Comparison of ENCODE assay signal across 8 cellular contexts in the genomic region with DNA sequence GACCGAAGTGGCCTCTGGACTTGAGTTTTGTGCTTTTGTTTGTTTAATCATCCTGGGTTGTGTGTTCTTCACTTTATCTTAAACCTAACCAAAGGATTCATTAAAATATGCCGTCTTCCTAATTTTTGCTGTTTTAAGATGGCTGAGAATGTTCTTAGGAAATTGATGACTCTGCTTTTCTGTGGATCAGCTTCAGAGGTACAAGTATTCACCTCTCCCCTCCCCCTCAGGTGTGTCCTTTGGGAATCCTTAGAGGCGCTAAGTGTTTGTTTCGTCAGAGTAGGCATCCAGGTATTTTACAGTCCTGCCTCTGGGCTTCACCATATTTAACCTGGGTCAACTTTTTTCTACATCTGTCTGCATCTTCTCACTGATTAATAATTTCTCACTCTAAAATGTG. TPM values are rescaled to one million over a fixed set of nuclear protein-coding genes. Genes with fewer than 3 reads are reported as not detected.
A peak's percentile ranks its signal among the peaks of the same experiment; 100 is the strongest.
DNase-seq lines count a peak whose midpoint lies in the region; ATAC-seq and TF ChIP-seq lines count a peak whose summit lies in the region.

No MANE protein-coding gene starts in this region.

- 80% methylated on average over 2 of the region's 4 CpGs; no CpG with 5 or more reads in 1 of the 2 experiments for WGBS in IMR-90 (ENCODE audit: extremely low coverage in 2 of 2, insufficient read length in 1 of 2), 2 experiments
- WGBS in mammary epithelial cell (ENCODE audit: low coverage, missing lambda C conversion rate) = 0% methylated on average over 4 of the region's 4 CpGs

- CTCF ChIA-PET in BJ (lab: Yijun Ruan, JAX) (interaction anchor here (0.9 to 1.5 kb wide), 2 partner anchors 52 to 113 kb away, joined by 3 read pairs; no protein-coding TSS in a partner anchor), IMR-90 (lab: Yijun Ruan, JAX) (interaction anchor here (0.8 to 1.8 kb wide), 3 partner anchors 17 to 30 kb away, joined by 3 to 6 read pairs (median 5); no protein-coding TSS in a partner anchor), mammary epithelial cell (lab: Charles Lee; ENCODE audit: low non-redundant PET) (interaction anchor here (0.6 kb wide), 1 partner anchor 1152 kb away, joined by 6 read pairs; no protein-coding TSS in a partner anchor)

- no peak overlapping the region; the same call in 1 of the 2 replicates for H4K5ac ChIP-seq in IMR-90 (ENCODE audit: low read depth, low read length)

- H4K8ac ChIP-seq in IMR-90 (ENCODE audit: low read depth in 2 of 2, low read length in 2 of 2) = 0 out of 4 replicates have a peak overlapping the region, but pooled peaks of 1 of the 2 experiments have one; percentile 18

- H2AFZ ChIP-seq in IMR-90 (replicated peaks; ENCODE audit: low read length, poor library complexity) = no peak overlapping the region
- peak overlapping the region; percentile 89 for H2AFZ ChIP-seq in mammary epithelial cell (ENCODE audit: low read depth, low read length)

- no peak overlapping the region for H2BK120ac ChIP-seq in IMR-90 (ENCODE audit: low read depth, low read length)

- peaks cover 3% of the 10 kb centered on the region for H4K20me1 ChIP-seq in IMR-90 (ENCODE audit: insufficient read depth, low read length)
- H4K20me1 ChIP-seq in mammary epithelial cell (ENCODE audit: insufficient read depth, low read length) = no peaks in the 10 kb centered on the region

- no peak overlapping the region for H2BK5ac ChIP-seq in IMR-90 (ENCODE audit: low read depth, low read length, poor library complexity, severe bottlenecking)

- peak overlapping the region; percentile 93 for H3K4me2 ChIP-seq in IMR-90 (ENCODE audit: low read depth, low read length)
- H3K4me2 ChIP-seq in mammary epithelial cell (ENCODE audit: insufficient read depth, low read depth, low read length) = peak overlapping the region; percentile 84

- 0 out of 2 replicates have a peak, but pooled peaks cover 2% of the 10 kb centered on the region for H3K27me3 ChIP-seq in BJ (ENCODE audit: control insufficient read depth, insufficient read depth, low read length)
- H3K27me3 ChIP-seq in IMR-90 (ENCODE audit: control insufficient read depth, insufficient read depth, low read length) = peaks cover 4% of the 10 kb centered on the region; the same call in 1 of the 2 replicates
- no peaks in the 10 kb centered on the region for H3K27me3 ChIP-seq in mammary epithelial cell (ENCODE audit: insufficient read depth, low read length)
- H3K27me3 ChIP-seq in muscle layer of colon (ENCODE audit: control insufficient read depth in 1 of 2, insufficient read depth in 2 of 2, low read length in 2 of 2) = no peaks in the 10 kb centered on the region

- H3K79me2 ChIP-seq in mammary epithelial cell (ENCODE audit: insufficient read depth, low read length) = peaks cover 11% of the 10 kb centered on the region

- H3K9me1 ChIP-seq in IMR-90 (ENCODE audit: insufficient read depth, low read length) = no peaks in the 10 kb centered on the region

- H3K9ac ChIP-seq in IMR-90 (ENCODE audit: low read depth, low read length) (peak overlapping the region; percentile 56; the same call in 1 of the 2 replicates), mammary epithelial cell (ENCODE audit: insufficient read depth, low read length) (peak overlapping the region; percentile 81), muscle layer of colon (ENCODE audit: low read length) (peak overlapping the region; percentile 82)

- H3K56ac ChIP-seq in IMR-90 (ENCODE audit: extremely low read depth, insufficient read depth, low read length) = peak overlapping the region; percentile 37

- H3K18ac ChIP-seq in IMR-90 (ENCODE audit: low read depth, low read length) = no peak overlapping the region

- BruUV-seq in IMR-90 (replicated peaks; lab: Mats Ljungman, UMichigan) = no TSS peak
- no TSS peak for BruUV-seq in mammary epithelial cell (replicated peaks; lab: Mats Ljungman, UMichigan)

- no peak overlapping the region for H2AK5ac ChIP-seq in IMR-90 (ENCODE audit: low read depth, low read length)

- POLR2A ChIA-PET in BJ (lab: Charles Lee) = no interaction called here
- POLR2A ChIA-PET in IMR-90 (lab: Charles Lee; ENCODE audit: unreplicated experiment) = no interaction called here

- dilution Hi-C loops in IMR-90 (cut with HindIII; ENCODE audit: low sequenced_read_pairs, unreplicated experiment) = loop anchor here (25.0 kb wide), 1 partner anchor 114 kb away; a partner anchor contains a TSS
- dilution Hi-C loops in mammary epithelial cell (cut with HindIII; ENCODE audit: low sequenced_read_pairs) = loop anchor here (5.0 kb wide), 1 partner anchor 59 kb away; no protein-coding TSS in a partner anchor

- H2BK20ac ChIP-seq in IMR-90 (ENCODE audit: low read depth, low read length) = no peak overlapping the region

- no peak overlapping the region for H3K27ac ChIP-seq in IMR-90 (ENCODE audit: insufficient read depth, low read length)
- H3K27ac ChIP-seq in mammary epithelial cell (ENCODE audit: insufficient read depth, low read depth, low read length) = peak overlapping the region; percentile 55
- H3K27ac ChIP-seq in muscle layer of colon (ENCODE audit: low read depth, low read length) = peak overlapping the region; percentile 83

- H3K79me1 ChIP-seq in IMR-90 (ENCODE audit: low read depth in 1 of 2, low read length in 2 of 2) = peaks cover 14 to 20% of the 10 kb centered on the region in 2 experiments

- H3K9me3 ChIP-seq in IMR-90 (ENCODE audit: control insufficient read depth, insufficient read depth, low read length) (no peaks in the 10 kb centered on the region), mammary epithelial cell (replicated peaks; ENCODE audit: insufficient read depth, low read length) (no peaks in the 10 kb centered on the region), muscle layer of colon (ENCODE audit: low read length) (no peaks in the 10 kb centered on the region)

- no peak overlapping the region; the same call in 1 of the 2 replicates for H3K4ac ChIP-seq in IMR-90 (ENCODE audit: low read depth, low read length)

- peak overlapping the region; percentile 76 for H3K4me3 ChIP-seq in BJ (ENCODE audit: low read depth, low read length)
- peak overlapping the region; percentile 83 for H3K4me3 ChIP-seq in IMR-90 (ENCODE audit: insufficient read depth, low read depth, low read length)
- H3K4me3 ChIP-seq in mammary epithelial cell (replicated peaks in 1 of 3; ENCODE audit: insufficient read depth in 1 of 3, low read depth in 2 of 3, low read length in 3 of 3) = peak overlapping the region; percentile 60 to 83 (median 78)
- H3K4me3 ChIP-seq in muscle layer of colon (ENCODE audit: low read depth in 1 of 2, low read length in 2 of 2) = peak overlapping the region; percentile 63 to 69

- intact Hi-C loops in IMR-90 (cut with micrococcal nuclease) (loop anchor here (5.0 kb wide), 1 partner anchor 84 kb away; a partner anchor contains a TSS), mammary epithelial cell (cut with micrococcal nuclease) (loop anchor here (5.0 kb wide), 1 partner anchor 99 kb away; no protein-coding TSS in a partner anchor)

- in situ Hi-C loops in IMR-90 (cut with MboI; ENCODE audit: low sequenced_read_pairs) = loop anchor here (10.0 kb wide), 1 partner anchor 86 kb away; a partner anchor contains a TSS
- in situ Hi-C loops in mammary epithelial cell (cut with MboI; ENCODE audit: low sequenced_read_pairs in 2 of 2) = no loop called here

- peak overlapping the region; percentile 81; the same call in 1 of the 2 replicates for H3K23ac ChIP-seq in IMR-90 (ENCODE audit: low read depth, low read length)

- ATAC-seq in IMR-90 (ENCODE audit: low read depth) = no peak
- ATAC-seq in GM18861 (IDR thresholded peaks at IDR 0.05; ENCODE audit: unreplicated experiment) = no peak
- no peak for ATAC-seq in GM18519 (IDR thresholded peaks at IDR 0.05; ENCODE audit: low FRiP score, unreplicated experiment)
- ATAC-seq in HG03439 (IDR thresholded peaks at IDR 0.05; ENCODE audit: unreplicated experiment) = no peak
- no peak for ATAC-seq in GM18873 (IDR thresholded peaks at IDR 0.05; ENCODE audit: low FRiP score, unreplicated experiment)

- H2BK15ac ChIP-seq in IMR-90 (ENCODE audit: low read depth, low read length) = no peak overlapping the region

- DNase-seq in BJ (ENCODE audit: low read depth) (no peak), IMR-90 (no peak), mammary epithelial cell (peak; percentile 39)

- TF ChIP-seq CTCF in BJ (IDR thresholded peaks at IDR 0.05; ENCODE audit: insufficient read depth, low read depth, low read length) = no peak
- TF ChIP-seq CTCF in IMR-90 (conservative IDR thresholded peaks at IDR 0.05; ENCODE audit: low read depth, low read length) = no peak
- TF ChIP-seq CTCF in mammary epithelial cell (conservative IDR thresholded peaks at IDR 0.05 in 1 of 2, IDR thresholded peaks at IDR 0.05 in 1 of 2; ENCODE audit: extremely low read depth in 1 of 2, insufficient read depth in 1 of 2, low read depth in 1 of 2, low read length in 2 of 2) = no peak

- H3K36me3 ChIP-seq in BJ (ENCODE audit: control insufficient read depth, insufficient read depth, low read length) (no peaks in the 10 kb centered on the region), IMR-90 (ENCODE audit: control insufficient read depth, insufficient read depth, low read length) (no peaks in the 10 kb centered on the region), mammary epithelial cell (ENCODE audit: insufficient read depth, low read length) (no peaks in the 10 kb centered on the region), muscle layer of colon (ENCODE audit: insufficient read depth, low read length) (no peaks in the 10 kb centered on the region)

- TF ChIP-seq POLR2A in IMR-90 (IDR thresholded peaks at IDR 0.05; ENCODE audit: low read depth, low read length) = no peak

- no peak for TF ChIP-seq RAD21 in IMR-90 (IDR thresholded peaks at IDR 0.05; ENCODE audit: low read length)

- no peak overlapping the region for H2AK9ac ChIP-seq in IMR-90 (replicated peaks; ENCODE audit: low read depth, low read length, poor library complexity)

- no peak overlapping the region for H4K91ac ChIP-seq in IMR-90 (ENCODE audit: insufficient read depth, low read depth, low read length)

- H3K4me1 ChIP-seq in IMR-90 (ENCODE audit: control insufficient read depth, insufficient read depth, low read length) = peaks cover 4% of the 10 kb centered on the region
- H3K4me1 ChIP-seq in mammary epithelial cell (ENCODE audit: insufficient read depth, low read length) = peaks cover 20% of the 10 kb centered on the region
- peaks cover 17% of the 10 kb centered on the region for H3K4me1 ChIP-seq in muscle layer of colon (ENCODE audit: insufficient read depth, low read length)

- H3K14ac ChIP-seq in IMR-90 (replicated peaks; ENCODE audit: low read depth, low read length) = no peak overlapping the region

TF ChIP-seq in IMR-90, 13 proteins besides CTCF, POLR2A, EP300 and RAD21:
- no peak for TF ChIP-seq BHLHE40 (IDR thresholded peaks at IDR 0.05; ENCODE audit: low read depth, low read length)
- peak; percentile 91 for TF ChIP-seq MAFK (IDR thresholded peaks at IDR 0.05; ENCODE audit: low read depth, low read length)

RNA-seq across cellular contexts. Expression of a gene that starts 1.1 kb away (rescaled TPM):
- polyA plus RNA-seq in BJ (2011; rRNA removed) = 2.4 and 5.0 TPM in 2 replicates
- polyA minus RNA-seq in BJ (2011; rRNA and poly(A)+ RNA removed) = 1.1 and 1.8 TPM in 2 replicates
- 5.6 and 10.6 TPM in 2 replicates for total RNA-seq in IMR-90 (2012; rRNA removed)
- 4.1 TPM in 2 replicates for polyA plus RNA-seq in IMR-90 (2012; rRNA removed)
- polyA plus RNA-seq in IMR-90 (2012; cell fraction: cytosol; rRNA removed) = 1.2 and 1.3 TPM in 2 replicates
- 0.45 and 2.2 TPM in 2 replicates for polyA plus RNA-seq in IMR-90 (2012; cell fraction: nucleus; rRNA removed; ENCODE audit: low replicate concordance)
- 10 to 100 TPM in 1 of 2 donors, 1 to 10 TPM in 1; 6.8 to 21.7 TPM for total RNA-seq in mammary epithelial cell
- 4.2 TPM for polyA plus RNA-seq in mammary epithelial cell
- 0.47 TPM for polyA minus RNA-seq in mammary epithelial cell
